ENCODE assay signal across 8 cellular contexts in the genomic region with DNA sequence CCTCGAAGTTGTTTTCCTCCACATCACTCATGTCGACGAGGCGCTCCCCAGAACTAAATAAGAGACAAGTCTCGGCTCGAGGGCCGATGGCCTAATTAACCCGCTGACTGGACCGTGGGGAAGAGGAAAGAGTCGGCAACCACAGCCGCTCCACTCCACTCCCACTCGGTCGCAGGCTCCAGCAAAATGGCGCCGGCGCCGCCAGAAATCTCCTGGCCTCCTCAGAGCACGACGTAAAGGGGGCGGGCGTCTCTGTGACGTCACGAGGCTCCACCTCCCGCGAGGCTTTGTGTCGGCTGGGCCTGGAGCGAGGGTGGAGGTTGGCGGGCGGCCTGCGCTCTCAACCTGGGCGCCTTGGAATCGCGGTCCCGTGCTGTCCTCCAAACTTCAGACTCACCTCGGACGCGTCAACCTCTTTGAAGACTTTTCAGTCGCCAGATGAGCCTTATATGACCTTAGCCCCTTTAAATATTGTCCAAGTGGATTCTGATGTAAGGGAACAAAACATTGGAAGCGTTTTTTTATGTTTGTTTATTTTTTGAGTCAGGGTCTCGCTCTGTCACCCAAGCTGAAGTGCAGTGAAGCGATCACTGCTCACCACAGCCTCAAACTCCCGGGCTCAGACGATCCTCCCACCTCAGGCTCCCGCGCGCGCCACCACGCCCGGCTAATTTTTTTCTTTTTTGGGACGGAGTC. TPM values are rescaled to one million over a fixed set of nuclear protein-coding genes. Genes with fewer than 3 reads are reported as not detected.
DNase-seq lines count a peak whose midpoint lies in the region; ATAC-seq and TF ChIP-seq lines count a peak whose summit lies in the region.

Gene TRA2A, minus strand, starts transcription at position 188 of the 696 bp plus-strand sequence. Its CDS starts 157 bp downstream, at position 31.

- no peaks in the 10 kb centered on the region for H3K27me3 Mint-ChIP-seq in activated naive CD8-positive, alpha-beta T cell treated with anti-CD3 and anti-CD28 coated beads, Interleukin-2, amount 10 ng/mL, durations not matched to agents 7 days and 5 days
- H3K27me3 Mint-ChIP-seq in glutamatergic neuron (ENCODE audit: unreplicated experiment) = peaks cover 10% of the 10 kb centered on the region
- H3K27me3 Mint-ChIP-seq in osteocyte (ENCODE audit: unreplicated experiment) = no peaks in the 10 kb centered on the region

- H3K4me1 ChIP-seq in thoracic aorta (ENCODE audit: control insufficient read depth in 1 of 2, low read depth in 2 of 2) = peaks cover 29 to 38% of the 10 kb centered on the region in 2 donors

- peak within 1 kb of the TSS; percentile 91 for H3K4me3 ChIP-seq in GM12875 (ENCODE audit: low read depth, low read length)
- H3K4me3 ChIP-seq in thoracic aorta = peak within 1 kb of the TSS; percentile 99

- H3K9me3 Mint-ChIP-seq in activated naive CD8-positive, alpha-beta T cell treated with anti-CD3 and anti-CD28 coated beads, Interleukin-2, amount 10 ng/mL, durations not matched to agents 7 days and 5 days = no peaks in the 10 kb centered on the region
- H3K9me3 Mint-ChIP-seq in glutamatergic neuron (ENCODE audit: unreplicated experiment) (peaks cover 9% of the 10 kb centered on the region), osteocyte (ENCODE audit: unreplicated experiment) (no peaks in the 10 kb centered on the region)

- peak within 1 kb of the TSS; percentile 92 to 98 for H3K27ac ChIP-seq in thoracic aorta

- no peak for TF ChIP-seq CTCF in GM12875 (IDR thresholded peaks at IDR 0.05; ENCODE audit: borderline replicate concordance, insufficient read depth, low read depth, low read length)
- no peak for TF ChIP-seq CTCF in glutamatergic neuron (IDR thresholded peaks at IDR 0.05; ENCODE audit: partially characterized antibody, unreplicated experiment)
- no peak for TF ChIP-seq CTCF in osteocyte (IDR thresholded peaks at IDR 0.05)
- TF ChIP-seq CTCF in thoracic aorta (IDR thresholded peaks at IDR 0.05) = no peak

- DNase-seq in NCI-H1417 (lab: John Stamatoyannopoulos, UW) = peak; percentile 95 to 98 (median 97)
- DNase-seq in SW 1271 (lab: John Stamatoyannopoulos, UW) = peak; percentile 87 to 92
- DNase-seq in activated naive CD8-positive, alpha-beta T cell treated with anti-CD3 and anti-CD28 coated beads, Interleukin-2, amount 10 ng/mL, durations not matched to agents 7 days and 5 days = peak; percentile 98
- DNase-seq in glutamatergic neuron = peak; percentile 99
- peak; percentile 99 for DNase-seq in osteocyte (ENCODE audit: extremely low spot score, unreplicated experiment)
- peak; percentile 91 for DNase-seq in thoracic aorta (ENCODE audit: low spot score)

- peaks cover 7% of the 10 kb centered on the region for H3K36me3 Mint-ChIP-seq in activated naive CD8-positive, alpha-beta T cell treated with anti-CD3 and anti-CD28 coated beads, Interleukin-2, amount 10 ng/mL, durations not matched to agents 7 days and 5 days
- no peaks in the 10 kb centered on the region for H3K36me3 Mint-ChIP-seq in glutamatergic neuron (ENCODE audit: unreplicated experiment)
- H3K36me3 Mint-ChIP-seq in osteocyte (ENCODE audit: unreplicated experiment) = peaks cover 1% of the 10 kb centered on the region

- no peaks in the 10 kb centered on the region for H3K36me3 ChIP-seq in thoracic aorta

- peak within 1 kb of the TSS; percentile 95 for H3K4me3 Mint-ChIP-seq in activated naive CD8-positive, alpha-beta T cell treated with anti-CD3 and anti-CD28 coated beads, Interleukin-2, amount 10 ng/mL, durations not matched to agents 7 days and 5 days
- H3K4me3 Mint-ChIP-seq in glutamatergic neuron (ENCODE audit: unreplicated experiment) = peak within 1 kb of the TSS; percentile 99
- peak within 1 kb of the TSS; percentile 98 for H3K4me3 Mint-ChIP-seq in osteocyte (ENCODE audit: unreplicated experiment)

- peaks cover 32% of the 10 kb centered on the region for H3K4me1 Mint-ChIP-seq in activated naive CD8-positive, alpha-beta T cell treated with anti-CD3 and anti-CD28 coated beads, Interleukin-2, amount 10 ng/mL, durations not matched to agents 7 days and 5 days
- H3K4me1 Mint-ChIP-seq in glutamatergic neuron (ENCODE audit: low read depth, unreplicated experiment) (peaks cover 17% of the 10 kb centered on the region), osteocyte (ENCODE audit: unreplicated experiment) (peaks cover 40% of the 10 kb centered on the region)

- no peaks in the 10 kb centered on the region for H3K9me3 ChIP-seq in thoracic aorta

- POLR2A ChIA-PET in activated naive CD8-positive, alpha-beta T cell treated with anti-CD3 and anti-CD28 coated beads, Interleukin-2, amount 10 ng/mL, durations not matched to agents 7 days and 5 days (lab: Charles Lee) = interaction anchor here (1.0 to 1.7 kb wide), 8 partner anchors 8 to 362 kb away, joined by 3 to 29 read pairs (median 4); partner anchors contain the start of gene NUP42

- H3K27me3 ChIP-seq in thoracic aorta (replicated peaks; ENCODE audit: insufficient read depth) = no peaks in the 10 kb centered on the region

- peak within 1 kb of the TSS; percentile 99 for H3K27ac Mint-ChIP-seq in activated naive CD8-positive, alpha-beta T cell treated with anti-CD3 and anti-CD28 coated beads, Interleukin-2, amount 10 ng/mL, durations not matched to agents 7 days and 5 days
- peak within 1 kb of the TSS; percentile 100 for H3K27ac Mint-ChIP-seq in glutamatergic neuron (ENCODE audit: unreplicated experiment)
- H3K27ac Mint-ChIP-seq in osteocyte (ENCODE audit: unreplicated experiment) = peak within 1 kb of the TSS; percentile 100

- peak; percentile 93 for ATAC-seq in HG02763 (IDR thresholded peaks at IDR 0.05; ENCODE audit: unreplicated experiment)
- ATAC-seq in activated naive CD8-positive, alpha-beta T cell treated with anti-CD3 and anti-CD28 coated beads, Interleukin-2, amount 10 ng/mL, durations not matched to agents 7 days and 5 days (ENCODE audit: low read depth) = peak; percentile 95
- ATAC-seq in thoracic aorta (ENCODE audit: insufficient number of reproducible peaks, low FRiP score, low read depth) = peak; percentile 99

RNA-seq across cellular contexts. Expression of gene TRA2A, which starts in this region (rescaled TPM):
- 100 to 1,000 TPM; 119 to 130 TPM for total RNA-seq in activated naive CD8-positive, alpha-beta T cell treated with anti-CD3 and anti-CD28 coated beads, Interleukin-2, amount 10 ng/mL, durations not matched to agents 7 days and 5 days
- total RNA-seq in glutamatergic neuron (ENCODE audit: unreplicated experiment) (108 TPM), osteocyte (78.8 and 79.0 TPM in 2 replicates), thoracic aorta (10 to 100 TPM; 23.0 to 55.0 TPM)

Comparison
In these comparisons a context has a peak if more than half of its experiments do, and no peak if none do; other contexts are left out.
1. Peak in every context shown above with its lines: DNase-seq, ATAC-seq, H3K4me3 ChIP-seq and H3K27ac ChIP-seq.